9 cellular contexts compared by ENCODE assay signal in genomic region chr10:96306516-96306915, GRCh38. TPM values are rescaled to one million over a fixed set of nuclear protein-coding genes. Genes with fewer than 3 reads are reported as not detected.
A peak's percentile ranks its signal among the peaks of the same experiment; 100 is the strongest.
DNase-seq lines count a peak whose midpoint lies in the region; ATAC-seq, FAIRE-seq and TF ChIP-seq lines count a peak whose summit lies in the region.
"Had no signal": no experiment of that assay in that cellular context is flagged by ENCODE, and none has a peak within 500 bp of the region (broad histone marks: within the 10 kb centered on the region; RNA-seq: fewer than 3 reads in every experiment).

No MANE protein-coding gene starts in this region.

- peak overlapping the region; percentile 20 for H3K4me2 ChIP-seq in Karpas-422 (ENCODE audit: low read depth, low read length, poor library complexity, severe bottlenecking)

- ATAC-seq in GM18502 (IDR thresholded peaks at IDR 0.05; ENCODE audit: poor library complexity, unreplicated experiment): no peak

- TF ChIP-seq CTCF in adrenal gland (IDR thresholded peaks at IDR 0.05): no peak

- H3K27me3 ChIP-seq in Karpas-422 (ENCODE audit: low read length): no peaks in the 10 kb centered on the region
- no peaks in the 10 kb centered on the region for H3K27me3 ChIP-seq in adrenal gland
- H3K27me3 ChIP-seq in small intestine (ENCODE audit: control insufficient read depth in 2 of 2, insufficient read depth in 2 of 2, low read length in 2 of 2): no peaks in the 10 kb centered on the region

- no peaks in the 10 kb centered on the region for H3K9me2 ChIP-seq in Karpas-422 (replicated peaks; ENCODE audit: insufficient read depth, low read length)

- H3K9me3 ChIP-seq in Karpas-422 (ENCODE audit: low read length): no peaks in the 10 kb centered on the region
- H3K9me3 ChIP-seq in adrenal gland (replicated peaks in 1 of 3): no peaks in the 10 kb centered on the region
- no peaks in the 10 kb centered on the region for H3K9me3 ChIP-seq in small intestine (ENCODE audit: control insufficient read depth, low read depth)

- 60 to 81% (median 76%) methylated on average over 8 of the region's 8 CpGs for WGBS in adrenal gland, 4 donors
- WGBS in small intestine, 3 donors: 61 to 87% (median 64%) methylated on average over 8 of the region's 8 CpGs

- H3K36me3 ChIP-seq in Karpas-422 (ENCODE audit: insufficient read depth, low read length) (no peaks in the 10 kb centered on the region), adrenal gland (replicated peaks in 1 of 2) (no peaks in the 10 kb centered on the region), small intestine (ENCODE audit: control insufficient read depth in 2 of 2, insufficient read depth in 2 of 2, low read length in 2 of 2) (no peaks in the 10 kb centered on the region)

- no peaks in the 10 kb centered on the region for H4K20me1 ChIP-seq in Karpas-422 (ENCODE audit: insufficient read depth, low read depth, low read length)

- no peak overlapping the region for H3K9ac ChIP-seq in Karpas-422 (ENCODE audit: low read length)

- H3K27ac ChIP-seq in Karpas-422 (ENCODE audit: low read length) (no peak overlapping the region), adrenal gland (no peak overlapping the region), small intestine (ENCODE audit: low read depth in 1 of 2, low read length in 1 of 2) (no peak overlapping the region)

- H3K79me2 ChIP-seq in Karpas-422 (ENCODE audit: low read length): no peaks in the 10 kb centered on the region

- H3K4me1 ChIP-seq in Karpas-422 (ENCODE audit: low read length) (peaks cover 10% of the 10 kb centered on the region), adrenal gland (replicated peaks in 1 of 2) (no peaks in the 10 kb centered on the region), small intestine (ENCODE audit: control insufficient read depth in 2 of 2, insufficient read depth in 1 of 2, low read depth in 1 of 2, low read length in 1 of 2) (no peaks in the 10 kb centered on the region)

- H2AFZ ChIP-seq in Karpas-422 (ENCODE audit: low read length): no peak overlapping the region

- DNase-seq in G401 (ENCODE audit: low spot score) (peak; percentile 40), Karpas-422 (peak; percentile 57), adrenal gland (peak; percentile 21 to 56 (median 30)), posterior vena cava (ENCODE audit: low spot score) (peak; percentile 85), small intestine (no peak), GM03348 (ENCODE audit: low spot score) (no peak), NCI-H128 (lab: John Stamatoyannopoulos, UW; ENCODE audit: unreplicated experiment) (no peak)

- no peak for FAIRE-seq in small intestine (lab: Jason Lieb, UNC)

- intact Hi-C loops in adrenal gland (cut with DNase I): no loop called here
- intact Hi-C loops in posterior vena cava (cut with DNase I): no loop called here

- TF ChIP-seq POLR2A in adrenal gland (IDR thresholded peaks at IDR 0.05): no peak

- H3K4me3 ChIP-seq in Karpas-422 (ENCODE audit: low read length): no peak overlapping the region
- H3K4me3 ChIP-seq in adrenal gland: no peak overlapping the region
- H3K4me3 ChIP-seq in small intestine (ENCODE audit: low read depth in 1 of 2, low read length in 2 of 2): no peak overlapping the region

- in situ Hi-C loops in G401 (cut with HindIII; ENCODE audit: low sequenced_read_pairs): no loop called here

RNA-seq across cellular contexts. Expression of gene DNTT, which starts 2.3 kb away (rescaled TPM):
- total RNA-seq in G401 (2014; rRNA removed; shearing (Covaris generic)): not detected in 2 replicates
- total RNA-seq in Karpas-422 (2014; rRNA removed; shearing (Covaris generic); ENCODE audit: low replicate concordance): not detected in 2 replicates
- total RNA-seq in adrenal gland: not detected
- not detected for polyA plus RNA-seq in adrenal gland
- not detected for total RNA-seq in posterior vena cava
- not detected for polyA plus RNA-seq in small intestine
- total RNA-seq: activated T-helper 1 cell treated with anti-CD3 and anti-CD28 coated beads, Interleukin-12 subunit alpha, Interleukin-12 subunit beta, Interleukin-2, Interleukin-4 antibody, amounts not matched to agents 30 ng/mL and 10 ng/mL and 1 ng/mL, durations not matched to agents 14 hours and 24 hours and 36 hours had no signal

RNA-seq across cellular contexts. Expression of gene BLNK, which starts 35.1 kb away (rescaled TPM):
- total RNA-seq in G401 (2014; rRNA removed; shearing (Covaris generic)): not detected in 2 replicates
- 51.7 and 99.1 TPM in 2 replicates for total RNA-seq in Karpas-422 (2014; rRNA removed; shearing (Covaris generic); ENCODE audit: low replicate concordance)
- 1 to 10 TPM in 7 of 8 donors, under 1 TPM in 1; 0.72 to 8.5 (median 4.2) TPM for total RNA-seq in adrenal gland
- 1 to 10 TPM; 1.9 to 4.2 (median 2.6) TPM for polyA plus RNA-seq in adrenal gland
- 1 to 10 TPM; 3.2 to 4.1 TPM for total RNA-seq in posterior vena cava
- polyA plus RNA-seq in small intestine: 10 to 100 TPM; 26.7 to 69.3 (median 27.7) TPM
- total RNA-seq: activated T-helper 1 cell treated with anti-CD3 and anti-CD28 coated beads, Interleukin-12 subunit alpha, Interleukin-12 subunit beta, Interleukin-2, Interleukin-4 antibody, amounts not matched to agents 30 ng/mL and 10 ng/mL and 1 ng/mL, durations not matched to agents 14 hours and 24 hours and 36 hours had no signal

RNA-seq across cellular contexts. Expression of gene OPALIN, which starts 52.3 kb away (rescaled TPM):
- total RNA-seq in G401 (2014; rRNA removed; shearing (Covaris generic)): not detected in 2 replicates
- not detected in 2 replicates for total RNA-seq in Karpas-422 (2014; rRNA removed; shearing (Covaris generic); ENCODE audit: low replicate concordance)
- total RNA-seq in adrenal gland (not detected), posterior vena cava (not detected)
- polyA plus RNA-seq in adrenal gland (not detected), small intestine (not detected)
- total RNA-seq: activated T-helper 1 cell treated with anti-CD3 and anti-CD28 coated beads, Interleukin-12 subunit alpha, Interleukin-12 subunit beta, Interleukin-2, Interleukin-4 antibody, amounts not matched to agents 30 ng/mL and 10 ng/mL and 1 ng/mL, durations not matched to agents 14 hours and 24 hours and 36 hours had no signal

Comparison
In these comparisons a context has a peak if more than half of its experiments do, and no peak if none do; other contexts are left out.
1. DNase-seq: peak in G401 (single experiment), Karpas-422 (single experiment), adrenal gland (7 of 7) and posterior vena cava (single experiment); none in small intestine (single experiment), GM03348 (single experiment) and NCI-H128 (single experiment).